In the genomic region with DNA sequence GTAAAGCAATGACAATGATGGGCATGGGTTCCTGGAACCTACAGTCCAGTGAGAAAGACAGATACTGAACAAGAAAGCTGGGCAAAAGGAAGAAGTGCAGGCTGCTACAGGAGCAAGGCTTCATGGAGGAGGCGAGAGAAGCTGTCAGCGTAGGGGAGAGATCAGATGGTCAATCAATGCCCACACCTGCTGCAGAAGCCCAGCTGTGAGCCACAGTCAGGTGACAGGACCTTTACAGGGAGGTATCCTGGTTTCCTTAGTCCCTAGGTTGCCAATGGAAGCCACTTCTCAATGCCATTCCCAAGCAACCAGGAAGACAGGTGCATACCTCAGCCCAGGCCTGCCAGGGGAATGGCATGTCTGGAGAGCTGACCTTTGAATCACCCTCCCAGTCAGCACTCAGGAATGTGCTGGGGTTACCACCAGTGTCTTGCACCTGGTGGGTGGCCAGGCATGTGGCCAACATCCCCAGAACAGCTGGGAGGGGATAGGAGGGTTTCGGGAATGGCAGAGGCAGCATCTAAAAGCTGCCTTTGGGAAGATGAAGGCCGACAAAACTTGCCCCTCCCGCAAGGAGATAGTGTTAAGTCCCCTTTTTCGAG, we compare ENCODE assay signal across 11 cellular contexts.
DNase-seq lines count a peak whose midpoint lies in the region; TF ChIP-seq lines count a peak whose summit lies in the region.
"Had no signal": no experiment of that assay in that cellular context is flagged by ENCODE, and none has a peak within 500 bp of the region (broad histone marks: within the 10 kb centered on the region; RNA-seq: fewer than 3 reads in every experiment).

No MANE protein-coding gene starts in this region.

- DNase-seq in ELF-1 (ENCODE audit: low read depth, low spot score), result peak; percentile 68
- DNase-seq in NT2/D1 (ENCODE audit: low read depth, low spot score), result peak; percentile 35
- peak; percentile 16 for DNase-seq in epithelial cell of prostate (ENCODE audit: low read depth, low spot score)
- peak; percentile 57 for DNase-seq in non-pigmented ciliary epithelial cell (ENCODE audit: low read depth)
- DNase-seq in stimulated activated CD4-positive, alpha-beta T cell treated with anti-CD3 and anti-CD28 coated beads, Interleukin-1b, Interleukin-23, amount 100 ng/mL, for 48 hours, result no peak
- no peak for DNase-seq in activated effector memory CD4-positive, alpha-beta T cell treated with anti-CD3 and anti-CD28 coated beads, Interleukin-2, amount 50 U/mL, for 16 hours
- DNase-seq in T-helper 2 cell treated with Interferon-gamma antibody and Interleukin-4, amounts not matched to agents 5 μg/mL and 100 μg/mL, for 36 hours (ENCODE audit: low spot score), result no peak
- no peak for DNase-seq in endothelial cell (ENCODE audit: low spot score)
- DNase-seq: activated CD4-positive, CD25-positive, alpha-beta regulatory T cell treated with anti-CD3 and anti-CD28 coated beads, Interleukin-2, amount 50 U/mL, for 72 hours; activated naive CD4-positive, alpha-beta T cell treated with anti-CD3 and anti-CD28 coated beads, Interleukin-2, amount 50 U/mL, for 16 hours; left cardiac atrium had no signal

- no peak overlapping the region for H3K4me3 ChIP-seq in NT2/D1 (ENCODE audit: insufficient read length, low read depth)

- H3K27ac ChIP-seq in epithelial cell of prostate, result no peak overlapping the region

- H3K4me1 ChIP-seq in NT2/D1 (ENCODE audit: insufficient read depth, insufficient read length), result peaks cover 8% of the 10 kb centered on the region

- H3K27ac Mint-ChIP-seq in T-helper 2 cell treated with Interferon-gamma antibody and Interleukin-4, amounts not matched to agents 5 μg/mL and 100 μg/mL, for 36 hours, result no peak overlapping the region
- no peak overlapping the region for H3K27ac Mint-ChIP-seq in endothelial cell (ENCODE audit: unreplicated experiment)

- H3K27me3 ChIP-seq in NT2/D1 (ENCODE audit: insufficient read depth, insufficient read length), result no peaks in the 10 kb centered on the region

- TF ChIP-seq CTCF in endothelial cell (IDR thresholded peaks at IDR 0.05; ENCODE audit: unreplicated experiment), result no peak

- no peaks in the 10 kb centered on the region for H3K9me3 ChIP-seq in NT2/D1 (ENCODE audit: insufficient read depth, low read length)

- H3K4me3 Mint-ChIP-seq in T-helper 2 cell treated with Interferon-gamma antibody and Interleukin-4, amounts not matched to agents 5 μg/mL and 100 μg/mL, for 36 hours, result no peak overlapping the region
- no peak overlapping the region for H3K4me3 Mint-ChIP-seq in endothelial cell (ENCODE audit: unreplicated experiment)

- H3K36me3 ChIP-seq in NT2/D1 (ENCODE audit: insufficient read depth, insufficient read length, low read length), result peaks cover 8% of the 10 kb centered on the region

- H3K4me1 Mint-ChIP-seq in T-helper 2 cell treated with Interferon-gamma antibody and Interleukin-4, amounts not matched to agents 5 μg/mL and 100 μg/mL, for 36 hours (ENCODE audit: low read depth), result no peaks in the 10 kb centered on the region
- H3K4me1 Mint-ChIP-seq in endothelial cell (ENCODE audit: unreplicated experiment), result peaks cover 6% of the 10 kb centered on the region

- no peak overlapping the region for H3K9ac ChIP-seq in NT2/D1 (ENCODE audit: insufficient read length, low read depth)

- H3K27me3 Mint-ChIP-seq in T-helper 2 cell treated with Interferon-gamma antibody and Interleukin-4, amounts not matched to agents 5 μg/mL and 100 μg/mL, for 36 hours (ENCODE audit: low read depth), result peaks cover 5% of the 10 kb centered on the region
- H3K27me3 Mint-ChIP-seq in endothelial cell (ENCODE audit: unreplicated experiment), result peaks cover 10% of the 10 kb centered on the region

- H3K36me3 Mint-ChIP-seq in T-helper 2 cell treated with Interferon-gamma antibody and Interleukin-4, amounts not matched to agents 5 μg/mL and 100 μg/mL, for 36 hours (ENCODE audit: low read depth), result no peaks in the 10 kb centered on the region
- peaks cover 22% of the 10 kb centered on the region for H3K36me3 Mint-ChIP-seq in endothelial cell (ENCODE audit: low read depth, unreplicated experiment)

- no peaks in the 10 kb centered on the region for H3K9me3 Mint-ChIP-seq in T-helper 2 cell treated with Interferon-gamma antibody and Interleukin-4, amounts not matched to agents 5 μg/mL and 100 μg/mL, for 36 hours
- no peaks in the 10 kb centered on the region for H3K9me3 Mint-ChIP-seq in endothelial cell (ENCODE audit: unreplicated experiment)

Comparison
In these comparisons a context has a peak if more than half of its experiments do, and no peak if none do; other contexts are left out.
1. DNase-seq: peak in ELF-1 (single experiment), NT2/D1 (single experiment), epithelial cell of prostate (single experiment) and non-pigmented ciliary epithelial cell (single experiment); none in stimulated activated CD4-positive, alpha-beta T cell treated with anti-CD3 and anti-CD28 coated beads, Interleukin-1b, Interleukin-23, amount 100 ng/mL, for 48 hours (single experiment), activated effector memory CD4-positive, alpha-beta T cell treated with anti-CD3 and anti-CD28 coated beads, Interleukin-2, amount 50 U/mL, for 16 hours (single experiment), T-helper 2 cell treated with Interferon-gamma antibody and Interleukin-4, amounts not matched to agents 5 μg/mL and 100 μg/mL, for 36 hours (single experiment) and endothelial cell (single experiment).